Comparison of ENCODE assay signal across 13 cellular contexts in genomic region chr17:199806-200603, GRCh38. TPM values are rescaled to one million over a fixed set of nuclear protein-coding genes. Genes with fewer than 3 reads are reported as not detected.
DNase-seq lines count a peak whose midpoint lies in the region; ATAC-seq and TF ChIP-seq lines count a peak whose summit lies in the region.
"Had no signal": no experiment of that assay in that cellular context is flagged by ENCODE, and none has a peak within 500 bp of the region (broad histone marks: within the 10 kb centered on the region; RNA-seq: fewer than 3 reads in every experiment).

No MANE protein-coding gene starts in this region.

- H3K27ac ChIP-seq in brain microvascular endothelial cell, result no peak overlapping the region
- H3K27ac ChIP-seq: ovary had no signal

- H3K27me3 Mint-ChIP-seq in neural crest cell (ENCODE audit: low read depth), result peaks cover 19% of the 10 kb centered on the region

- H3K36me3 ChIP-seq in brain microvascular endothelial cell (replicated peaks), result no peaks in the 10 kb centered on the region
- H3K36me3 ChIP-seq: MG63, ovary had no signal

- H3K4me3 Mint-ChIP-seq in neural crest cell, result no peak overlapping the region

- peaks cover 3% of the 10 kb centered on the region for H3K36me3 Mint-ChIP-seq in neural crest cell (ENCODE audit: low read depth)

- DNase-seq in Caki2 (ENCODE audit: low read depth) (peak; percentile 16), SHP77 (lab: John Stamatoyannopoulos, UW) (peak; percentile 55 to 60), left cardiac atrium (peak; percentile 68), neural crest cell (ENCODE audit: low read depth, low spot score) (no peak), brain microvascular endothelial cell (no peak), HPDE6-E6E7 (ENCODE audit: extremely low spot score) (no peak), NCI-H526 (lab: John Stamatoyannopoulos, UW) (no peak)
- DNase-seq in central memory CD4-positive, alpha-beta T cell, result no peak
- DNase-seq: activated T-cell treated with anti-CD3 and anti-CD28 coated beads, Interleukin-2, amount 50 U/mL, for 1 hour; MG63; NCI-H510A treated with DMSO at 0.1 percent for 48 hours; SK-N-SH had no signal

- H3K9me3 Mint-ChIP-seq in neural crest cell, result no peaks in the 10 kb centered on the region

- in situ Hi-C loops in Caki2 (cut with HindIII; ENCODE audit: low pct_unique_long_range_greater_than_20kb, low sequenced_read_pairs), result no loop called here
- in situ Hi-C loops in brain microvascular endothelial cell (cut with HindIII; ENCODE audit: low pct_ligation_motif_present, low sequenced_read_pairs), result no loop called here

- no peak for TF ChIP-seq CTCF in neural crest cell (conservative IDR thresholded peaks at IDR 0.05)
- no peak for TF ChIP-seq CTCF in brain microvascular endothelial cell (IDR thresholded peaks at IDR 0.05; ENCODE audit: low read depth, low read length, missing control alignments)

- ATAC-seq in left cardiac atrium, result peak; percentile 64 to 79

- peaks cover 4% of the 10 kb centered on the region for H3K27me3 ChIP-seq in brain microvascular endothelial cell (replicated peaks)
- H3K27me3 ChIP-seq: MG63, ovary had no signal

- intact Hi-C loops in left cardiac atrium (cut with DNase I), result no loop called here

- no peaks in the 10 kb centered on the region for H3K4me1 Mint-ChIP-seq in neural crest cell

- peak overlapping the region; percentile 43 for H3K27ac Mint-ChIP-seq in neural crest cell (ENCODE audit: unreplicated experiment)

- H3K4me3 ChIP-seq in brain microvascular endothelial cell (ENCODE audit: low read depth, low read length), result no peak overlapping the region
- H3K4me3 ChIP-seq: MG63, ovary had no signal

RNA-seq across cellular contexts. Expression of gene DOC2B, which starts 18.6 kb away (rescaled TPM):
- total RNA-seq in Caki2 (2014; rRNA removed; shearing (Covaris generic); ENCODE audit: low replicate concordance), result 1.7 and 1.8 TPM in 2 replicates
- total RNA-seq in left cardiac atrium, result 10 to 100 TPM in 1 of 2 donors, 1 to 10 TPM in 1; 6.8 to 16.4 TPM
- 0.91 and 1.0 TPM in 2 replicates for total RNA-seq in neural crest cell

Comparison
In these comparisons a context has a peak if more than half of its experiments do, and no peak if none do; other contexts are left out.
1. DNase-seq: peak in Caki2 (single experiment), SHP77 (2 of 2) and left cardiac atrium (single experiment); none in neural crest cell (single experiment), brain microvascular endothelial cell (single experiment), HPDE6-E6E7 (single experiment), NCI-H526 (0 of 2) and central memory CD4-positive, alpha-beta T cell (single experiment).